ENCODE assay signal across 27 cellular contexts in genomic region chr2:55627915-55628314, GRCh38. TPM values are rescaled to one million over a fixed set of nuclear protein-coding genes. Genes with fewer than 3 reads are reported as not detected.
DNase-seq lines count a peak whose midpoint lies in the region; ATAC-seq, FAIRE-seq and TF ChIP-seq lines count a peak whose summit lies in the region.
"Had no signal": no experiment of that assay in that cellular context is flagged by ENCODE, and none has a peak within 500 bp of the region (broad histone marks: within the 10 kb centered on the region; RNA-seq: fewer than 3 reads in every experiment).

No MANE protein-coding gene starts in this region.

- H3K9me3 ChIP-seq in HEK293 (ENCODE audit: control insufficient read depth, insufficient read depth, low read depth, low read length) (no peaks in the 10 kb centered on the region), K562 (replicated peaks; ENCODE audit: control insufficient read depth, insufficient read depth, low read depth, low read length) (no peaks in the 10 kb centered on the region)
- H3K9me3 ChIP-seq: A549; BLaER1 treated with 17β-estradiol and CSF1 and Interleukin-3, amounts not matched to agents 10 nM and 100 nM had no signal

- peaks cover 4% of the 10 kb centered on the region for H3K9me1 ChIP-seq in K562 (ENCODE audit: control insufficient read depth, insufficient read depth, low read length)

- no peak overlapping the region for H3K9ac ChIP-seq in K562 (ENCODE audit: insufficient read depth in 1 of 2, low read depth in 2 of 2, low read length in 2 of 2)
- H3K9ac ChIP-seq: BLaER1 treated with 17β-estradiol and CSF1 and Interleukin-3, amounts not matched to agents 10 nM and 100 nM had no signal

- no peak for TF ChIP-seq CTCF in HEK293 (tag by site-specific recombination; IDR thresholded peaks at IDR 0.05)
- TF ChIP-seq CTCF in K562 (IDR thresholded peaks at IDR 0.05 in 2 of 3, conservative IDR thresholded peaks at IDR 0.05 in 1 of 3; ENCODE audit: insufficient read depth in 2 of 3, low read depth in 1 of 3, low read length in 3 of 3), result no peak

- no peak overlapping the region for H3K27ac ChIP-seq in HEK293 (ENCODE audit: extremely low read depth, low read depth, low read length)
- no peak overlapping the region for H3K27ac ChIP-seq in K562 (ENCODE audit: extremely low read depth, low read depth, low read length)
- H3K27ac ChIP-seq: 22Rv1; A549; BLaER1 treated with 17β-estradiol and CSF1 and Interleukin-3, amounts not matched to agents 10 nM and 100 nM; C4-2B had no signal

- TF ChIP-seq EP300 in K562 (IDR thresholded peaks at IDR 0.05; ENCODE audit: low read length), result no peak

- in situ Hi-C loops in K562 (cut with MboI), result no loop called here

- H3K4me1 Mint-ChIP-seq in activated CD4-positive, alpha-beta T cell treated with anti-CD3 and anti-CD28 coated beads, Interleukin-2, amount 10 ng/mL, durations not matched to agents 7 days and 5 days, result peaks cover 16% of the 10 kb centered on the region
- peaks cover 10% of the 10 kb centered on the region for H3K4me1 Mint-ChIP-seq in activated CD4-positive, alpha-beta T cell treated with anti-CD3 and anti-CD28 coated beads, Interleukin-2, amount 10 ng/mL, durations not matched to agents 24 days and 14 days
- peaks cover 18 to 28% of the 10 kb centered on the region in 2 donors for H3K4me1 Mint-ChIP-seq in stimulated activated naive B cell treated with anti-CD40 and anti-IgM and Interleukin-4, amounts not matched to agents 10 μg/mL and 1 μg/mL and 100 μg/mL, for 72 hours

- intact Hi-C loops in activated CD4-positive, alpha-beta T cell treated with anti-CD3 and anti-CD28 coated beads, Interleukin-2, amount 10 ng/mL, durations not matched to agents 24 days and 14 days (cut with micrococcal nuclease), result no loop called here
- intact Hi-C loops in K562 (cut with micrococcal nuclease), result no loop called here

- H4K20me1 ChIP-seq in K562 (replicated peaks; ENCODE audit: control insufficient read depth, insufficient read depth, low read length), result no peaks in the 10 kb centered on the region; the same call in 1 of the 2 replicates

- ATAC-seq in K562 (no peak), HG03442 (IDR thresholded peaks at IDR 0.05; ENCODE audit: unreplicated experiment) (no peak), HG03460 (IDR thresholded peaks at IDR 0.05; ENCODE audit: unreplicated experiment) (no peak)
- no peak for ATAC-seq in stimulated activated naive B cell treated with anti-CD40 and anti-IgM and Interleukin-4, amounts not matched to agents 10 μg/mL and 1 μg/mL and 100 μg/mL, for 72 hours (replicated peaks)
- ATAC-seq: A549, GM12878 had no signal

- no peak overlapping the region for H3K4me3 Mint-ChIP-seq in activated CD4-positive, alpha-beta T cell treated with anti-CD3 and anti-CD28 coated beads, Interleukin-2, amount 10 ng/mL, durations not matched to agents 7 days and 5 days
- H3K4me3 Mint-ChIP-seq in activated CD4-positive, alpha-beta T cell treated with anti-CD3 and anti-CD28 coated beads, Interleukin-2, amount 10 ng/mL, durations not matched to agents 24 days and 14 days, result no peak overlapping the region
- H3K4me3 Mint-ChIP-seq in stimulated activated naive B cell treated with anti-CD40 and anti-IgM and Interleukin-4, amounts not matched to agents 10 μg/mL and 1 μg/mL and 100 μg/mL, for 72 hours, result no peak overlapping the region
- H3K4me3 Mint-ChIP-seq: B cell; CD4-positive, alpha-beta memory T cell; CD8-positive, alpha-beta memory T cell had no signal

- no peak for DNase-seq in activated CD4-positive, alpha-beta T cell treated with anti-CD3 and anti-CD28 coated beads, Interleukin-2, amount 10 ng/mL, durations not matched to agents 7 days and 5 days
- no peak for DNase-seq in activated CD4-positive, alpha-beta T cell treated with anti-CD3 and anti-CD28 coated beads, Interleukin-2, amount 10 ng/mL, durations not matched to agents 24 days and 14 days
- no peak for DNase-seq in K562 (ENCODE audit: extremely low read depth in 1 of 4, low spot score in 3 of 4)
- DNase-seq in stimulated activated naive B cell treated with anti-CD40 and anti-IgM and Interleukin-4, amounts not matched to agents 10 μg/mL and 1 μg/mL and 100 μg/mL, for 72 hours, result no peak
- DNase-seq: AML-193; CD4-positive, alpha-beta memory T cell; CD4-positive, CD25-positive, alpha-beta regulatory T cell; CD8-positive, alpha-beta memory T cell; COR-L47; DMS 273 treated with DMSO at 0.1 percent for 48 hours; DMS153; DMS53; DMS79; DND-41; EL; GDM1 had no signal

- POLR2A ChIA-PET in activated CD4-positive, alpha-beta T cell treated with anti-CD3 and anti-CD28 coated beads, Interleukin-2, amount 10 ng/mL, durations not matched to agents 7 days and 5 days (lab: Charles Lee), result interaction anchor here (1.1 kb wide), 1 partner anchor 9 kb away, joined by 3 read pairs; no protein-coding TSS in a partner anchor
- POLR2A ChIA-PET in HEK293 (lab: Yijun Ruan, JAX) (no interaction called here), K562 (lab: Yijun Ruan, JAX) (interaction anchor here (1.2 kb wide), 1 partner anchor 8 kb away, joined by 4 read pairs; no protein-coding TSS in a partner anchor)

- H3K27me3 ChIP-seq in K562 (ENCODE audit: control insufficient read depth in 2 of 2, insufficient read depth in 2 of 2, low read length in 2 of 2), result no peaks in the 10 kb centered on the region
- H3K27me3 ChIP-seq: BLaER1 treated with 17β-estradiol and CSF1 and Interleukin-3, amounts not matched to agents 10 nM and 100 nM had no signal

- H3K27me3 Mint-ChIP-seq in activated CD4-positive, alpha-beta T cell treated with anti-CD3 and anti-CD28 coated beads, Interleukin-2, amount 10 ng/mL, durations not matched to agents 7 days and 5 days, result no peaks in the 10 kb centered on the region
- H3K27me3 Mint-ChIP-seq in activated CD4-positive, alpha-beta T cell treated with anti-CD3 and anti-CD28 coated beads, Interleukin-2, amount 10 ng/mL, durations not matched to agents 24 days and 14 days, result no peaks in the 10 kb centered on the region
- H3K27me3 Mint-ChIP-seq in stimulated activated naive B cell treated with anti-CD40 and anti-IgM and Interleukin-4, amounts not matched to agents 10 μg/mL and 1 μg/mL and 100 μg/mL, for 72 hours, result no peaks in the 10 kb centered on the region
- H3K27me3 Mint-ChIP-seq: B cell; CD4-positive, alpha-beta memory T cell; CD4-positive, CD25-positive, alpha-beta regulatory T cell; CD8-positive, alpha-beta memory T cell had no signal

- H3K36me3 ChIP-seq in HEK293 (ENCODE audit: control insufficient read depth in 2 of 2, insufficient read depth in 1 of 2, low read length in 2 of 2) (peaks cover 7 to 10% of the 10 kb centered on the region in 2 experiments; a peak in 2 of 3 replicates), K562 (ENCODE audit: control insufficient read depth, insufficient read depth, low read length) (peaks cover 43% of the 10 kb centered on the region; the same call in 1 of the 3 replicates)

- TF ChIP-seq RAD21 in K562 (CRISPR knock-in tag; conservative IDR thresholded peaks at IDR 0.05 in 1 of 2, IDR thresholded peaks at IDR 0.05 in 1 of 2), result no peak

- FAIRE-seq in K562 (lab: Jason Lieb, UNC), result no peak
- FAIRE-seq: GM12878, GM12892, GM18507 had no signal

- peak overlapping the region; percentile 46 for H3K27ac Mint-ChIP-seq in activated CD4-positive, alpha-beta T cell treated with anti-CD3 and anti-CD28 coated beads, Interleukin-2, amount 10 ng/mL, durations not matched to agents 7 days and 5 days
- no peak overlapping the region for H3K27ac Mint-ChIP-seq in activated CD4-positive, alpha-beta T cell treated with anti-CD3 and anti-CD28 coated beads, Interleukin-2, amount 10 ng/mL, durations not matched to agents 24 days and 14 days
- peak overlapping the region; percentile 62 for H3K27ac Mint-ChIP-seq in stimulated activated naive B cell treated with anti-CD40 and anti-IgM and Interleukin-4, amounts not matched to agents 10 μg/mL and 1 μg/mL and 100 μg/mL, for 72 hours
- H3K27ac Mint-ChIP-seq: B cell; CD4-positive, CD25-positive, alpha-beta regulatory T cell had no signal

- H3K9me3 Mint-ChIP-seq in activated CD4-positive, alpha-beta T cell treated with anti-CD3 and anti-CD28 coated beads, Interleukin-2, amount 10 ng/mL, durations not matched to agents 7 days and 5 days, result no peaks in the 10 kb centered on the region
- no peaks in the 10 kb centered on the region for H3K9me3 Mint-ChIP-seq in activated CD4-positive, alpha-beta T cell treated with anti-CD3 and anti-CD28 coated beads, Interleukin-2, amount 10 ng/mL, durations not matched to agents 24 days and 14 days
- no peaks in the 10 kb centered on the region for H3K9me3 Mint-ChIP-seq in stimulated activated naive B cell treated with anti-CD40 and anti-IgM and Interleukin-4, amounts not matched to agents 10 μg/mL and 1 μg/mL and 100 μg/mL, for 72 hours
- H3K9me3 Mint-ChIP-seq: CD4-positive, alpha-beta memory T cell; CD4-positive, CD25-positive, alpha-beta regulatory T cell; CD8-positive, alpha-beta memory T cell had no signal

- peaks cover 41% of the 10 kb centered on the region; the same call in 2 of the 3 replicates for H3K79me2 ChIP-seq in K562 (ENCODE audit: control insufficient read depth, insufficient read depth, low read length)

- H2AFZ ChIP-seq in K562 (ENCODE audit: low read depth, low read length), result no peak overlapping the region

- H3K4me3 ChIP-seq in HEK293 (ENCODE audit: low read depth, low read length) (no peak overlapping the region), K562 (no peak overlapping the region)
- H3K4me3 ChIP-seq: A549; BLaER1 treated with 17β-estradiol and CSF1 and Interleukin-3, amounts not matched to agents 10 nM and 100 nM; GM12878 had no signal

- 87% methylated on average over 1 of the region's 1 CpG for WGBS in K562 (ENCODE audit: insufficient coverage, low coverage, missing lambda C conversion rate)

- CTCF ChIA-PET in activated CD4-positive, alpha-beta T cell treated with anti-CD3 and anti-CD28 coated beads, Interleukin-2, amount 10 ng/mL, durations not matched to agents 7 days and 5 days (lab: Charles Lee), result interaction anchor here (1.7 kb wide), 1 partner anchor 10 kb away, joined by 4 read pairs; no protein-coding TSS in a partner anchor
- CTCF ChIA-PET in HEK293 (lab: Yijun Ruan, JAX), result no interaction called here
- CTCF ChIA-PET in K562 (lab: Yijun Ruan, JAX; ENCODE audit: low intra/inter-chr PET ratio), result no interaction called here

- TF ChIP-seq POLR2A in K562 (conservative IDR thresholded peaks at IDR 0.05), result no peak

- no peak overlapping the region for H3K4me2 ChIP-seq in K562 (ENCODE audit: insufficient read depth, low read length)
- H3K4me2 ChIP-seq: A549; BLaER1 treated with 17β-estradiol and CSF1 and Interleukin-3, amounts not matched to agents 10 nM and 100 nM had no signal

- H3K4me1 ChIP-seq in HEK293 (ENCODE audit: control insufficient read depth, insufficient read depth, low read length), result no peaks in the 10 kb centered on the region
- peaks cover 4 to 22% of the 10 kb centered on the region in 2 experiments; a peak in 3 of 5 replicates for H3K4me1 ChIP-seq in K562 (replicated peaks in 1 of 2; ENCODE audit: control insufficient read depth in 2 of 2, insufficient read depth in 2 of 2, low read length in 2 of 2)
- H3K4me1 ChIP-seq: A549 had no signal

- no TSS peak for BruUV-seq in K562 (replicated peaks; lab: Mats Ljungman, UMichigan)

- peaks cover 25% of the 10 kb centered on the region for H3K36me3 Mint-ChIP-seq in activated CD4-positive, alpha-beta T cell treated with anti-CD3 and anti-CD28 coated beads, Interleukin-2, amount 10 ng/mL, durations not matched to agents 7 days and 5 days (ENCODE audit: low read depth)
- H3K36me3 Mint-ChIP-seq in activated CD4-positive, alpha-beta T cell treated with anti-CD3 and anti-CD28 coated beads, Interleukin-2, amount 10 ng/mL, durations not matched to agents 24 days and 14 days (ENCODE audit: low read depth), result peaks cover 38% of the 10 kb centered on the region
- H3K36me3 Mint-ChIP-seq in stimulated activated naive B cell treated with anti-CD40 and anti-IgM and Interleukin-4, amounts not matched to agents 10 μg/mL and 1 μg/mL and 100 μg/mL, for 72 hours, result peaks cover 24 to 43% of the 10 kb centered on the region in 2 donors

RNA-seq across cellular contexts. Expression of gene PPP4R3B, which starts 10.5 kb away (rescaled TPM):
- total RNA-seq in activated CD4-positive, alpha-beta T cell treated with anti-CD3 and anti-CD28 coated beads, Interleukin-2, amount 10 ng/mL, durations not matched to agents 7 days and 5 days, result 10 to 100 TPM; 76.1 to 80.9 TPM
- total RNA-seq in activated CD4-positive, alpha-beta T cell treated with anti-CD3 and anti-CD28 coated beads, Interleukin-2, amount 10 ng/mL, durations not matched to agents 24 days and 14 days, result 78.1 and 82.7 TPM in 2 replicates
- 40.4 and 120 TPM in 2 replicates for total RNA-seq in K562 (2011; cell fraction: chromatin; rRNA removed; ENCODE audit: low replicate concordance)
- 17.2 and 19.1 TPM in 2 replicates for total RNA-seq in K562 (2011; cell fraction: nucleolus; rRNA removed)
- 40.8 and 59.5 TPM in 2 replicates for total RNA-seq in K562 (2011; cell fraction: nucleoplasm; rRNA removed)
- 35.3 and 43.5 TPM in 2 replicates for total RNA-seq in K562 (2014; rRNA removed)
- total RNA-seq in K562 (2014; rRNA removed; fragmentation: Illumina TruSeq; extraction: Trizol), result 51.6 and 57.3 TPM in 2 replicates
- total RNA-seq in K562 (2015; rRNA removed; fragmentation: Illumina TruSeq; extraction: Trizol), result 50.3 and 59.2 TPM in 2 replicates
- total RNA-seq in K562 (2021), result 43.6 and 50.1 TPM in 2 replicates
- 31.1 and 41.9 TPM in 2 replicates for polyA plus RNA-seq in K562 (2011; rRNA removed)
- 10.5 and 16.0 TPM in 2 replicates for polyA plus RNA-seq in K562 (2011; cell fraction: cytosol; rRNA removed)
- 16.6 and 21.7 TPM in 2 replicates for polyA plus RNA-seq in K562 (2011; cell fraction: nucleus; rRNA removed)
- polyA plus RNA-seq in K562 (2012), result 32.9 and 35.6 TPM in 2 replicates
- 45.0 and 48.2 TPM in 2 replicates for polyA plus RNA-seq in K562 (2014; fragmentation: Illumina TruSeq; extraction: Trizol)
- 10 to 100 TPM; 13.2 to 15.7 TPM for polyA plus RNA-seq in K562 (2014; fragmentation: Nextera tagmentation; extraction: Ambion mirVana)
- polyA plus RNA-seq in K562 (2014; rRNA removed), result 35.2 and 35.6 TPM in 2 replicates
- 51.3 and 56.4 TPM in 2 replicates for polyA minus RNA-seq in K562 (2011; rRNA and poly(A)+ RNA removed)
- 22.6 and 27.6 TPM in 2 replicates for polyA minus RNA-seq in K562 (2011; cell fraction: cytosol; rRNA and poly(A)+ RNA removed)
- 23.6 and 43.3 TPM in 2 replicates for polyA minus RNA-seq in K562 (2011; cell fraction: nucleus; rRNA and poly(A)+ RNA removed)
